ENCODE assay signal across 8 cellular contexts in the genomic region with DNA sequence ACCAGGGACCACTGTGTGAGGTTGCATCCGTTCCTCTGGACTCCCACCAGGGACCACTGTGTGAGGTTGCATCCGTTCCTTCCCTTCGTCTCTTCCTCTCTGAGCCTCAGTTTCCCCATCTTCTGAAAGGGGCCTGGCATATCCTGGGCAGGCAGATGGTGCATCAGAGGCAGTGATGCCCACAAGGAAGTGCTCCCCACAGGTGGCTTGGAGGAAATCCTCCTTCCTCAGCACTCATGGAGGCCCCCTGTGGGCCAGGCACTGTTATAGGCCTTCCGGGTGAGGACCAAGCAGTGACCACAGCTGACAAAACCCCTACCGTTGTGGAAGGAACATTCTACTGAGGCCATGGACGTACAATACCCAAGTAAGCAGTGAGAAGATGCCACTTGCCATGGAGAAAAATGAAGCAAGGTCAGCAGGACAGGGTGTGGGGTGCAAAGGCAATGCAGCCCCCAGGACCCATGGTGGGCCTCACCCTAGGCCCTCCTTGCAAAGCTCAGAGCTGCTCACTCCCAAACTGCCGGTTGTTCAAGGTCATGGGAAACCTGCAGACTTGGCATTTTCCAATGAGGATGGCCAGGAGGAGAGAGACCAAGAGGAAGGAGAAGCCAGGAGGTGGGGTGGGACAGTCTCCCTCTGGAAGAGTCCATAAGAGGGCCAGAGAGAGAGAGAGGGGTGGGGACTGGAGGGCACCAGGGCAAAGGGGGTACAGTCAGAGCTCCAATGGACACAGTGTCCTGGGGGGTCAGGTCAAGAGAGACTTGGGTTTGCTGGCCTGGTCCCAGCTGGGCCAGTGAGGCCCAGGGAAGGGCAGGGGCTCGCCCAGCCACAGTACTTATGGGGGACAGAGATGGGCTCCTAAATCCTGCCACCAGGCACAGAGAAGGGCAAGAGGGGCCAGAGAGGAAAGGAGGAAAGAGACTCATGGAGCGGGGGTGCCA. TPM values are rescaled to one million over a fixed set of nuclear protein-coding genes. Genes with fewer than 3 reads are reported as not detected.
DNase-seq lines count a peak whose midpoint lies in the region; ATAC-seq, FAIRE-seq and TF ChIP-seq lines count a peak whose summit lies in the region.

No MANE protein-coding gene starts in this region.

- H4K8ac ChIP-seq in H1 (ENCODE audit: extremely low read depth, insufficient read depth, low read length) = no peak overlapping the region

- peak; percentile 35 to 57 (median 48) for TF ChIP-seq CTCF in H1 (IDR thresholded peaks at IDR 0.05; ENCODE audit: control extremely low read depth in 1 of 3, insufficient read depth in 1 of 3, low read depth in 1 of 3, low read length in 3 of 3)

- peak overlapping the region; percentile 66 to 87 (median 83) for H3K4me3 Mint-ChIP-seq in naive thymus-derived CD8-positive, alpha-beta T cell

- peak overlapping the region; percentile 46 to 83 for H3K4me2 ChIP-seq in H1 (ENCODE audit: insufficient read depth in 1 of 2, low read depth in 2 of 2, low read length in 2 of 2)

- H3K27me3 Mint-ChIP-seq in naive thymus-derived CD8-positive, alpha-beta T cell = peaks cover 4 to 34% (median 20%) of the 10 kb centered on the region in 5 donors

- peaks cover 0 to 2% (median 0%) of the 10 kb centered on the region in 3 donors for H3K36me3 Mint-ChIP-seq in naive thymus-derived CD8-positive, alpha-beta T cell

- H3K27ac ChIP-seq in H1 (ENCODE audit: low read depth, low read length) = no peak overlapping the region

- H3K79me2 ChIP-seq in H1 (ENCODE audit: control insufficient read depth in 1 of 2, insufficient read depth in 2 of 2, low read length in 2 of 2) = no peaks in the 10 kb centered on the region

- peaks cover 0 to 4% (median 0%) of the 10 kb centered on the region in 9 donors for H3K9me3 Mint-ChIP-seq in naive thymus-derived CD8-positive, alpha-beta T cell

- peaks cover 12% of the 10 kb centered on the region for H3K23me2 ChIP-seq in H1 (ENCODE audit: low read depth, low read length)

- peak overlapping the region; percentile 3; the same call in 1 of the 2 replicates for H2BK5ac ChIP-seq in H1 (ENCODE audit: low read depth, low read length)

- peak overlapping the region; percentile 65 for H3K4ac ChIP-seq in H1 (replicated peaks; ENCODE audit: insufficient read length, low read depth, low read length)

- no peak overlapping the region for H2AK5ac ChIP-seq in H1 (ENCODE audit: low read depth, low read length)

- H2BK20ac ChIP-seq in H1 (ENCODE audit: low read length) = peak overlapping the region; percentile 97

- H3K9ac ChIP-seq in H1 (replicated peaks in 1 of 4; ENCODE audit: extremely low read depth in 1 of 4, low read depth in 3 of 4, low read length in 3 of 4) = no peak overlapping the region

- H3K36me3 ChIP-seq in H1 (ENCODE audit: control insufficient read depth in 2 of 4, insufficient read depth in 4 of 4, low read length in 3 of 4) = no peaks in the 10 kb centered on the region

- H3K23ac ChIP-seq in H1 (ENCODE audit: insufficient read length) = no peak overlapping the region

- H2BK120ac ChIP-seq in H1 (replicated peaks; ENCODE audit: low read depth, low read length) = no peak overlapping the region

- ATAC-seq in naive thymus-derived CD8-positive, alpha-beta T cell = peak; percentile 43 to 45
- ATAC-seq in GM18868 (IDR thresholded peaks at IDR 0.05; ENCODE audit: unreplicated experiment) (no peak), GM21423 (IDR thresholded peaks at IDR 0.05; ENCODE audit: unreplicated experiment) (no peak), HG02642 (IDR thresholded peaks at IDR 0.05; ENCODE audit: poor library complexity, unreplicated experiment) (no peak)

- FAIRE-seq in GM12892 (lab: Jason Lieb, UNC) (peak; percentile 70), H1 (lab: Jason Lieb, UNC) (no peak), RCC 7860 (lab: Jason Lieb, UNC) (no peak)

- H2AFZ ChIP-seq in H1 (ENCODE audit: low read length) = no peak overlapping the region

- H4K5ac ChIP-seq in H1 (ENCODE audit: insufficient read length, low read depth, low read length) = no peak overlapping the region

- peak overlapping the region; percentile 8 for H4K91ac ChIP-seq in H1 (replicated peaks; ENCODE audit: insufficient read length, low read length)

- H2BK12ac ChIP-seq in H1 (ENCODE audit: low read depth, low read length) = peak overlapping the region; percentile 61; the same call in 1 of the 2 replicates

- peak in 1 of 2 experiments; percentile 55; a peak in 1 of 4 replicates for TF ChIP-seq RAD21 in H1 (IDR thresholded peaks at IDR 0.05 in 1 of 2, conservative IDR thresholded peaks at IDR 0.05 in 1 of 2; ENCODE audit: low read depth in 2 of 2, low read length in 2 of 2)

- H3K14ac ChIP-seq in H1 (ENCODE audit: insufficient read length) = no peak overlapping the region

- H3K56ac ChIP-seq in H1 (replicated peaks; ENCODE audit: insufficient read length, low read depth, low read length) = no peak overlapping the region

- peak overlapping the region; percentile 1 for H2BK15ac ChIP-seq in H1 (ENCODE audit: low read length)

- H3K27ac Mint-ChIP-seq in naive thymus-derived CD8-positive, alpha-beta T cell = peak overlapping the region in 5 of 10 donors; percentile 48 to 85 (median 75)

- peak overlapping the region; percentile 16 to 63 (median 24); a peak in 5 of 8 replicates for H3K4me3 ChIP-seq in H1 (ENCODE audit: extremely low read depth in 1 of 4, insufficient read depth in 2 of 4, low read depth in 3 of 4, low read length in 4 of 4)

- peaks cover 7 to 28% (median 17%) of the 10 kb centered on the region in 4 experiments for H3K4me1 ChIP-seq in H1 (replicated peaks in 1 of 4; ENCODE audit: control insufficient read depth in 3 of 4, insufficient read depth in 4 of 4, low read length in 3 of 4)

- no peak for TF ChIP-seq EP300 in H1 (IDR thresholded peaks at IDR 0.05; ENCODE audit: borderline replicate concordance in 1 of 2, low read depth in 2 of 2, low read length in 2 of 2)

- POLR2A ChIA-PET in H1 (lab: Charles Lee; ENCODE audit: partially characterized antibody) = interaction anchor here (0.7 to 2.3 kb wide), 9 partner anchors 8 to 392 kb away, joined by 3 to 18 read pairs (median 5); partner anchors contain the start of genes C9orf50 and IER5L
- POLR2A ChIA-PET in naive thymus-derived CD8-positive, alpha-beta T cell (lab: Charles Lee) = interaction anchor here (0.9 to 1.2 kb wide), 4 partner anchors 73 to 392 kb away, joined by 3 read pairs; partner anchors contain the start of gene IER5L

- DNase-seq in GM12892 (ENCODE audit: insufficient read length) (no peak), RKO (ENCODE audit: low spot score) (peak; percentile 48), H1 (ENCODE audit: low read depth in 1 of 2, low spot score in 2 of 2) (peak in 1 of 2 experiments; percentile 56), RCC 7860 (ENCODE audit: low spot score) (no peak)
- DNase-seq in naive thymus-derived CD8-positive, alpha-beta T cell = no peak

- WGBS in H1 (ENCODE audit: extremely low coverage in 1 of 2, insufficient coverage in 1 of 2, insufficient read length in 1 of 2, insufficient replicate concordance in 2 of 2, low coverage in 1 of 2, low lambda C conversion rate in 2 of 2, missing lambda C conversion rate in 1 of 2), 2 experiments = 72% methylated on average over 8 of the region's 9 CpGs; no CpG with 5 or more reads in 1 of the 2 experiments

- H3K79me1 ChIP-seq in H1 (ENCODE audit: low read depth, low read length) = no peaks in the 10 kb centered on the region

- H3K18ac ChIP-seq in H1 (ENCODE audit: extremely low read depth, low read length) = peak overlapping the region; percentile 87

- CTCF ChIA-PET in H1 (lab: Charles Lee; ENCODE audit: partially characterized antibody) = interaction anchor here (0.6 to 7.2 kb wide), 18 partner anchors 9 to 427 kb away, joined by 3 to 37 read pairs (median 4); no protein-coding TSS in a partner anchor

- H3K4me1 Mint-ChIP-seq in naive thymus-derived CD8-positive, alpha-beta T cell = peaks cover 11 to 17% (median 17%) of the 10 kb centered on the region in 4 donors

- peaks cover 0 to 3% of the 10 kb centered on the region in 2 experiments; a peak in 1 of 4 replicates for H3K9me3 ChIP-seq in H1 (ENCODE audit: insufficient read depth in 2 of 2, low read depth in 1 of 2, low read length in 1 of 2)

- H3K27me3 ChIP-seq in H1 (replicated peaks in 1 of 4; ENCODE audit: control insufficient read depth in 3 of 4, extremely low read depth in 1 of 4, insufficient read depth in 3 of 4, low read length in 3 of 4) = peaks cover 0 to 5% (median 1%) of the 10 kb centered on the region in 4 experiments; a peak in 2 of 7 replicates

- no peaks in the 10 kb centered on the region for H4K20me1 ChIP-seq in H1 (replicated peaks in 1 of 2; ENCODE audit: control insufficient read depth in 1 of 2, insufficient read depth in 2 of 2, low read length in 2 of 2)

- no peak for TF ChIP-seq POLR2A in GM12892 (IDR thresholded peaks at IDR 0.05; ENCODE audit: low read depth, low read length)
- no peak for TF ChIP-seq POLR2A in H1 (IDR thresholded peaks at IDR 0.05; ENCODE audit: control extremely low read depth in 1 of 2, low read depth in 2 of 2, low read length in 2 of 2)

TF ChIP-seq in H1, 55 proteins besides CTCF, POLR2A, EP300 and RAD21 (continues in another document):
- TF ChIP-seq KDM1A (IDR thresholded peaks at IDR 0.05; ENCODE audit: borderline replicate concordance, low read length) = peak; percentile 12; the same call in 1 of the 2 replicates

RNA-seq across cellular contexts. Expression of gene C9orf50, which starts 51.1 kb away (rescaled TPM):
- not detected for polyA plus RNA-seq in GM12892 (2012; ENCODE audit: missing spikeins)
- total RNA-seq in H1 (2021; fragmentation: NEBNext Ultra II Directional; extraction: Animal tissue kit (Norgen Biotek cat#: 25700)) = not detected in 2 replicates
- polyA plus RNA-seq in H1 (2011; rRNA removed) = not detected in 2 replicates
- polyA plus RNA-seq in H1 (2011; cell fraction: cytosol; rRNA removed) = not detected
- polyA plus RNA-seq in H1 (2011; cell fraction: nucleus; rRNA removed) = 0.17 TPM
- polyA plus RNA-seq in H1 (2012, experiment 1 of 2) = not detected in 4 replicates
- not detected for polyA plus RNA-seq in H1 (2012, experiment 2 of 2)
- polyA plus RNA-seq in H1 (2013, experiment 1 of 2) = not detected
- polyA plus RNA-seq in H1 (2013, experiment 2 of 2) = not detected
- not detected in 2 replicates for polyA minus RNA-seq in H1 (2011; rRNA and poly(A)+ RNA removed)
- polyA minus RNA-seq in H1 (2011; cell fraction: cytosol; rRNA and poly(A)+ RNA removed) = not detected
- polyA minus RNA-seq in H1 (2011; cell fraction: nucleus; rRNA and poly(A)+ RNA removed) = 0.40 TPM
- total RNA-seq in naive thymus-derived CD8-positive, alpha-beta T cell = not detected
- polyA plus RNA-seq in naive thymus-derived CD8-positive, alpha-beta T cell = not detected

RNA-seq across cellular contexts. Expression of gene NTMT1, which starts 56.2 kb away (rescaled TPM):
- 22.3 TPM for polyA plus RNA-seq in GM12892 (2012; ENCODE audit: missing spikeins)
- total RNA-seq in H1 (2021; fragmentation: NEBNext Ultra II Directional; extraction: Animal tissue kit (Norgen Biotek cat#: 25700)) = 66.1 and 70.2 TPM in 2 replicates
- 66.8 and 72.0 TPM in 2 replicates for polyA plus RNA-seq in H1 (2011; rRNA removed)
- 74.2 TPM for polyA plus RNA-seq in H1 (2011; cell fraction: cytosol; rRNA removed)
- 49.9 TPM for polyA plus RNA-seq in H1 (2011; cell fraction: nucleus; rRNA removed)
- polyA plus RNA-seq in H1 (2012, experiment 1 of 2) = 50.4 to 65.9 TPM (median 63.1 TPM) in 4 replicates
- 54.6 TPM for polyA plus RNA-seq in H1 (2012, experiment 2 of 2)
- polyA plus RNA-seq in H1 (2013, experiment 1 of 2) = 37.6 TPM
- 37.1 TPM for polyA plus RNA-seq in H1 (2013, experiment 2 of 2)
- 27.6 and 39.4 TPM in 2 replicates for polyA minus RNA-seq in H1 (2011; rRNA and poly(A)+ RNA removed)
- 13.7 TPM for polyA minus RNA-seq in H1 (2011; cell fraction: cytosol; rRNA and poly(A)+ RNA removed)
- 22.0 TPM for polyA minus RNA-seq in H1 (2011; cell fraction: nucleus; rRNA and poly(A)+ RNA removed)
- total RNA-seq in naive thymus-derived CD8-positive, alpha-beta T cell = 10 to 100 TPM; 34.5 to 35.1 TPM
- 10 to 100 TPM; 40.8 to 57.8 (median 45.2) TPM for polyA plus RNA-seq in naive thymus-derived CD8-positive, alpha-beta T cell

Comparison
In these comparisons a context has a peak if more than half of its experiments do, and no peak if none do; other contexts are left out.
1. ATAC-seq: peak in naive thymus-derived CD8-positive, alpha-beta T cell (2 of 2); none in GM18868 (single experiment), GM21423 (single experiment) and HG02642 (single experiment).